Comparison of ENCODE assay signal across 21 cellular contexts in the genomic region with DNA sequence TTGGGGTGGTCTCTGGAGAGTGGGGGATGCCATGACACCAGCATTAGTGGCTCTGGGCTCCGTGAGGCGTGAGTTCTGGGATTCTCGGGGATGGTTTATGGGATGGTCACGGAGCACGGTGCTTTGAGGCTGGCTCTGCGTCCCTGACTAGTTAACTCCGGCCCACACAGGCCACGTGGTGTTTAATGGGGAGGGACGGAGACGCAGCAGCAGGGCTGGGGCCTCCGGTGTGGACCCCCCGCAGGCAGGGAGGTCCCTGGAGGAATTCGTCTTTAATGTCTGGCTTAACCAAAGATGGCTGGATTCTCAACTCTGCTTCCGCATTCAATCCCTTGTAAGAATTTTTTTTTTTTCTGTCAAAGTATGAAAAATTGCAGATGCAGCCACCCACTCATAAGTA.
DNase-seq lines count a peak whose midpoint lies in the region; ATAC-seq and TF ChIP-seq lines count a peak whose summit lies in the region.
"Had no signal": no experiment of that assay in that cellular context is flagged by ENCODE, and none has a peak within 500 bp of the region (broad histone marks: within the 10 kb centered on the region; RNA-seq: fewer than 3 reads in every experiment).

No MANE protein-coding gene starts in this region.

- H3K4me1 Mint-ChIP-seq in WTC11: peaks cover 18% of the 10 kb centered on the region
- no peaks in the 10 kb centered on the region for H3K4me1 Mint-ChIP-seq in activated naive CD8-positive, alpha-beta T cell treated with anti-CD3 and anti-CD28 coated beads for 36 hours

- H3K9ac ChIP-seq in neuronal stem cell (ENCODE audit: low read depth, low read length, poor library complexity): no peak overlapping the region

- H3K23ac ChIP-seq in neuronal stem cell (ENCODE audit: low read depth, low read length, poor library complexity): no peak overlapping the region

- no peak overlapping the region for H2AFZ ChIP-seq in neuronal stem cell (ENCODE audit: low read length)

- H3K4me3 Mint-ChIP-seq in WTC11: no peak overlapping the region
- H3K4me3 Mint-ChIP-seq in activated naive CD8-positive, alpha-beta T cell treated with anti-CD3 and anti-CD28 coated beads for 36 hours: no peak overlapping the region
- H3K4me3 Mint-ChIP-seq: CD4-positive, alpha-beta T cell had no signal

- peak overlapping the region; percentile 32 for H3K14ac ChIP-seq in neuronal stem cell (ENCODE audit: low read length)

- TF ChIP-seq CTCF in WTC11 (IDR thresholded peaks at IDR 0.05): no peak
- TF ChIP-seq CTCF in fibroblast of mammary gland (conservative IDR thresholded peaks at IDR 0.05; ENCODE audit: control insufficient read depth, insufficient read depth, low read depth, low read length): no peak

- WGBS in neuronal stem cell (ENCODE audit: extremely low coverage in 2 of 2, insufficient read length in 2 of 2, insufficient replicate concordance in 1 of 2), 2 donors: no CpG with 5 or more reads among the region's 14 CpGs

- no peak overlapping the region for H4K91ac ChIP-seq in neuronal stem cell (ENCODE audit: low read depth, low read length, poor library complexity)

- no peak for ATAC-seq in WTC11
- no peak for ATAC-seq in HG03108 (IDR thresholded peaks at IDR 0.05; ENCODE audit: unreplicated experiment)
- ATAC-seq: A549 had no signal

- no peak overlapping the region for H3K27ac ChIP-seq in neuronal stem cell (replicated peaks; ENCODE audit: low read length)
- H3K27ac ChIP-seq: 22Rv1, A549, C4-2B, HL-60 had no signal

- DNase-seq in ELF-1 (ENCODE audit: low read depth, low spot score) (peak; percentile 43), WTC11 (ENCODE audit: low spot score) (no peak), fibroblast of mammary gland (ENCODE audit: low read depth) (peak; percentile 1), neuronal stem cell (ENCODE audit: low spot score) (no peak), HPDE6-E6E7 (ENCODE audit: extremely low spot score) (no peak), NCI-H774 (lab: John Stamatoyannopoulos, UW) (no peak)
- no peak for DNase-seq in activated naive CD8-positive, alpha-beta T cell treated with anti-CD3 and anti-CD28 coated beads for 36 hours
- DNase-seq: AML-193; Caco-2; CD4-positive, alpha-beta T cell; DMS153; DMS79; GF-D8; GOT3; IMR-90 had no signal

- peak overlapping the region; percentile 27 for H2BK15ac ChIP-seq in neuronal stem cell (ENCODE audit: low read length)

- H3K27ac Mint-ChIP-seq in WTC11: 0 out of 2 replicates have a peak overlapping the region, but pooled peaks have one; percentile 21
- H3K27ac Mint-ChIP-seq in activated naive CD8-positive, alpha-beta T cell treated with anti-CD3 and anti-CD28 coated beads for 36 hours: no peak overlapping the region
- H3K27ac Mint-ChIP-seq: CD4-positive, alpha-beta T cell had no signal

- H3K4me1 ChIP-seq in neuronal stem cell (ENCODE audit: control insufficient read depth in 2 of 2, insufficient read depth in 1 of 2, low read depth in 1 of 2, low read length in 2 of 2): peaks cover 0 to 1% of the 10 kb centered on the region in 2 donors
- H3K4me1 ChIP-seq: A549, Caco-2, HAP-1 had no signal

- H2AK5ac ChIP-seq in neuronal stem cell (ENCODE audit: low read depth, low read length): no peak overlapping the region

- no peaks in the 10 kb centered on the region for H3K79me1 ChIP-seq in neuronal stem cell (ENCODE audit: low read depth, low read length)

- H3K36me3 Mint-ChIP-seq in WTC11: peaks cover 17% of the 10 kb centered on the region
- peaks cover 2% of the 10 kb centered on the region for H3K36me3 Mint-ChIP-seq in activated naive CD8-positive, alpha-beta T cell treated with anti-CD3 and anti-CD28 coated beads for 36 hours

- H3K9me3 Mint-ChIP-seq in WTC11: peaks cover 35% of the 10 kb centered on the region
- peaks cover 6% of the 10 kb centered on the region for H3K9me3 Mint-ChIP-seq in activated naive CD8-positive, alpha-beta T cell treated with anti-CD3 and anti-CD28 coated beads for 36 hours

- CTCF ChIA-PET in WTC11 (lab: Charles Lee): no interaction called here

- no peak overlapping the region for H2BK5ac ChIP-seq in neuronal stem cell (ENCODE audit: low read length)

- H3K36me3 ChIP-seq in neuronal stem cell (replicated peaks in 1 of 2; ENCODE audit: control insufficient read depth in 2 of 2, insufficient read depth in 2 of 2, low read length in 2 of 2): no peaks in the 10 kb centered on the region
- H3K36me3 ChIP-seq: HAP-1 had no signal

- POLR2A ChIA-PET in WTC11 (lab: Charles Lee): no interaction called here

- H3K27me3 ChIP-seq in neuronal stem cell (ENCODE audit: control insufficient read depth in 3 of 3, insufficient read depth in 3 of 3, low read depth in 1 of 3, low read length in 3 of 3): no peaks in the 10 kb centered on the region

- no peak overlapping the region for H4K8ac ChIP-seq in neuronal stem cell (ENCODE audit: low read depth, low read length)

- no peak overlapping the region for H2BK120ac ChIP-seq in neuronal stem cell (ENCODE audit: low read depth, low read length)

- peak overlapping the region; percentile 67 for H3K18ac ChIP-seq in neuronal stem cell (ENCODE audit: low read length)

- peaks cover 11% of the 10 kb centered on the region for H3K27me3 Mint-ChIP-seq in WTC11 (ENCODE audit: low read depth)
- H3K27me3 Mint-ChIP-seq in activated naive CD8-positive, alpha-beta T cell treated with anti-CD3 and anti-CD28 coated beads for 36 hours: no peaks in the 10 kb centered on the region

- H3K9me3 ChIP-seq in neuronal stem cell (replicated peaks in 1 of 2; ENCODE audit: control insufficient read depth in 2 of 2, insufficient read depth in 1 of 2, low read depth in 1 of 2, low read length in 2 of 2): peaks cover 6 to 8% of the 10 kb centered on the region in 2 donors

- no peak overlapping the region for H3K4me3 ChIP-seq in fibroblast of mammary gland (ENCODE audit: control insufficient read depth, low read depth, low read length)
- H3K4me3 ChIP-seq in neuronal stem cell (ENCODE audit: low read length in 2 of 2): no peak overlapping the region
- H3K4me3 ChIP-seq: A549, HAP-1 had no signal

- H3K4ac ChIP-seq in neuronal stem cell (ENCODE audit: low read length): no peak overlapping the region

- no peak overlapping the region for H2BK12ac ChIP-seq in neuronal stem cell (ENCODE audit: low read length)

- H3K4me2 ChIP-seq in neuronal stem cell (ENCODE audit: insufficient read depth, low read length, poor library complexity, severe bottlenecking): no peak overlapping the region
- H3K4me2 ChIP-seq: A549 had no signal

TF ChIP-seq in WTC11, 78 proteins besides CTCF, POLR2A, EP300 and RAD21:
- TF ChIP-seq, protein P1, sequence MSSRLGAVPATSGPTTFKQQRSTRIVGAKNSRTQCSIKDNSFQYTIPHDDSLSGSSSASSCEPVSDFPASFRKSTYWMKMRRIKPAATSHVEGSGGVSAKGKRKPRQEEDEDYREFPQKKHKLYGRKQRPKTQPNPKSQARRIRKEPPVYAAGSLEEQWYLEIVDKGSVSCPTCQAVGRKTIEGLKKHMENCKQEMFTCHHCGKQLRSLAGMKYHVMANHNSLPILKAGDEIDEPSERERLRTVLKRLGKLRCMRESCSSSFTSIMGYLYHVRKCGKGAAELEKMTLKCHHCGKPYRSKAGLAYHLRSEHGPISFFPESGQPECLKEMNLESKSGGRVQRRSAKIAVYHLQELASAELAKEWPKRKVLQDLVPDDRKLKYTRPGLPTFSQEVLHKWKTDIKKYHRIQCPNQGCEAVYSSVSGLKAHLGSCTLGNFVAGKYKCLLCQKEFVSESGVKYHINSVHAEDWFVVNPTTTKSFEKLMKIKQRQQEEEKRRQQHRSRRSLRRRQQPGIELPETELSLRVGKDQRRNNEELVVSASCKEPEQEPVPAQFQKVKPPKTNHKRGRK (CRISPR knock-in tag; IDR thresholded peaks at IDR 0.05; ENCODE audit: borderline replicate concordance): no peak
- TF ChIP-seq, protein P2, sequence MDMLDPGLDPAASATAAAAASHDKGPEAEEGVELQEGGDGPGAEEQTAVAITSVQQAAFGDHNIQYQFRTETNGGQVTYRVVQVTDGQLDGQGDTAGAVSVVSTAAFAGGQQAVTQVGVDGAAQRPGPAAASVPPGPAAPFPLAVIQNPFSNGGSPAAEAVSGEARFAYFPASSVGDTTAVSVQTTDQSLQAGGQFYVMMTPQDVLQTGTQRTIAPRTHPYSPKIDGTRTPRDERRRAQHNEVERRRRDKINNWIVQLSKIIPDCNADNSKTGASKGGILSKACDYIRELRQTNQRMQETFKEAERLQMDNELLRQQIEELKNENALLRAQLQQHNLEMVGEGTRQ (CRISPR knock-in tag; IDR thresholded peaks at IDR 0.05): peak; percentile 50; the same call in 1 of the 2 replicates

Comparison
In these comparisons a context has a peak if more than half of its experiments do, and no peak if none do; other contexts are left out.
1. DNase-seq: peak in ELF-1 (single experiment) and fibroblast of mammary gland (single experiment); none in WTC11 (single experiment), neuronal stem cell (single experiment), activated naive CD8-positive, alpha-beta T cell treated with anti-CD3 and anti-CD28 coated beads for 36 hours (single experiment), HPDE6-E6E7 (single experiment) and NCI-H774 (single experiment).